ENCODE assay signal across 20 cellular contexts in the genomic region with DNA sequence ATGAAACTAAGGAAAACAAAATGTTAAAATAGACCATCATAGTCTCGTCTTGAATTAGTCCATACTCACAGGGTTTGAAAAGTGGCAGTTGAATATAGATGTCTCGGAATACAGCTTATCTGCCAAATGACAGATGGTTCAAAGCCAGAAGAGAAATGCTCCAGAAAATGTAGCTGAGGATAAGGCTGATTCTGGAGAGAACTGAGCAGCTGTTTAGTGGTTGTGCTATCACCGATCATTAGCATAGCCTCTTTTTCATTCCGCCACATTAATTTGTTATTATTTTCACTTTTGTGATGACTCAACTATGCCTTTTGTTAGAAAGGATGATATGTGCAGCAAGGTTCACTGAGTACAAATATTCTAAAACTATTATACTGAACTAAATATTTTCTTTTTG.
"Had no signal": no experiment of that assay in that cellular context is flagged by ENCODE, and none has a peak within 500 bp of the region (broad histone marks: within the 10 kb centered on the region; RNA-seq: fewer than 3 reads in every experiment).

No MANE protein-coding gene starts in this region.

- ATAC-seq: esophagus mucosa, left ventricle myocardium superior, pancreas, psoas muscle, right cardiac atrium, WTC11 had no signal

- H3K36me3 ChIP-seq: neutrophil, pancreas, tibial artery had no signal

- H3K9me3 ChIP-seq: neutrophil, pancreas, psoas muscle, tibial artery had no signal

- H3K27me3 ChIP-seq: neutrophil, pancreas, tibial artery had no signal

- H3K4me1 ChIP-seq: pancreas, psoas muscle, tibial artery had no signal

- H3K4me3 ChIP-seq: pancreas, psoas muscle, tibial artery had no signal

- DNase-seq: activated gamma-delta T cell treated with Interleukin-2 at 50 U/mL for 16 hours; activated T-cell treated with anti-CD3 and anti-CD28 coated beads, Interleukin-2, amount 50 U/mL, for 1 hour; aorta; dermis blood vessel endothelial cell; effector CD8-positive, alpha-beta T cell; head of caudate nucleus; left ventricle myocardium superior; mammary epithelial cell; midbrain; pancreas; psoas muscle; right cardiac atrium; stimulated activated CD4-positive, alpha-beta T cell treated with anti-CD3 and anti-CD28 coated beads, Interleukin-12 subunit alpha, Interleukin-12 subunit beta, amount 100 ng/mL, for 4 hours; stimulated activated CD4-positive, alpha-beta T cell treated with anti-CD3 and anti-CD28 coated beads, Interleukin-1b, Interleukin-23, amount 100 ng/mL, for 48 hours; substantia nigra; T1000; tibial artery had no signal

- H3K27ac ChIP-seq: neutrophil, pancreas, psoas muscle, tibial artery had no signal
